In the genomic region with DNA sequence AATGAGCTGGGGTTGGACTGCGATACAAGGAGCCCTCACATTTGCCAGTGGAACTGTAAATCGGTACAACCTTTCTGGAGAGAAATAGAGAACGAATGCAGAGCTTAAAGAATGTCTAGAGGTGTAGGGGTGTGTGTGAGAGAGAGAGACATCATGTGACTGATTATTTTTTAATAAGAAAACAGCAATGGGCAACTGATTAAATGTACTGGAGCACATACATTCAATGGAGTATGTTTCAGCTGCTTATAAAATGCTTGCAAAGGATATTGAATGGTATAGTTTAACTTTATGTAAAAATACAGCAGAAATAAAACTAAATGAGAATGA, we compare ENCODE assay signal across 8 cellular contexts.
DNase-seq lines count a peak whose midpoint lies in the region; ATAC-seq, FAIRE-seq and TF ChIP-seq lines count a peak whose summit lies in the region.

No MANE protein-coding gene starts in this region.

- H3K9me3 Mint-ChIP-seq in nephron = peaks cover 3% of the 10 kb centered on the region

- no peak for TF ChIP-seq CTCF in nephron (IDR thresholded peaks at IDR 0.05; ENCODE audit: unreplicated experiment in 3 of 3)
- no peak for TF ChIP-seq CTCF in D721Med (IDR thresholded peaks at IDR 0.05; ENCODE audit: insufficient read depth, missing control alignments)

- ATAC-seq in GM21529 (IDR thresholded peaks at IDR 0.05; ENCODE audit: unreplicated experiment) = peak; percentile 28

- H3K4me1 ChIP-seq in ES-I3 (ENCODE audit: insufficient read depth, low read length) = no peaks in the 10 kb centered on the region
- H3K4me1 ChIP-seq in effector memory CD4-positive, alpha-beta T cell (ENCODE audit: control insufficient read depth, insufficient read depth, low read length, poor library complexity, severe bottlenecking) = no peaks in the 10 kb centered on the region

- peak overlapping the region; percentile 58 for H3K4me3 ChIP-seq in effector memory CD4-positive, alpha-beta T cell (ENCODE audit: insufficient read depth, low read depth, low read length, poor library complexity, severe bottlenecking)

- FAIRE-seq in D721Med (lab: Jason Lieb, UNC) = no peak

- no peaks in the 10 kb centered on the region for H3K36me3 Mint-ChIP-seq in nephron (ENCODE audit: low read depth)

- TF ChIP-seq RAD21 in Ishikawa (IDR thresholded peaks at IDR 0.05; ENCODE audit: low read depth) = no peak

- H3K9me3 ChIP-seq in ES-I3 (ENCODE audit: control insufficient read depth, insufficient read depth, low read length) = no peaks in the 10 kb centered on the region
- no peaks in the 10 kb centered on the region for H3K9me3 ChIP-seq in effector memory CD4-positive, alpha-beta T cell (ENCODE audit: control insufficient read depth, low read length)

- no peaks in the 10 kb centered on the region for H3K36me3 ChIP-seq in ES-I3 (ENCODE audit: insufficient read depth, low read length)
- no peaks in the 10 kb centered on the region for H3K36me3 ChIP-seq in effector memory CD4-positive, alpha-beta T cell (ENCODE audit: control insufficient read depth, insufficient read depth, low read length)

- peak overlapping the region; percentile 97 to 98 (median 98) for H3K27ac Mint-ChIP-seq in nephron

- H3K27me3 ChIP-seq in effector memory CD4-positive, alpha-beta T cell (replicated peaks; ENCODE audit: control insufficient read depth, insufficient read depth, low read length, poor library complexity, severe bottlenecking) = peaks cover 3% of the 10 kb centered on the region

- peak overlapping the region; percentile 66 for H3K9ac ChIP-seq in ES-I3 (ENCODE audit: low read depth, low read length)

- H3K27me3 Mint-ChIP-seq in nephron (ENCODE audit: low read depth) = no peaks in the 10 kb centered on the region

- DNase-seq in effector memory CD4-positive, alpha-beta T cell = no peak
- no peak for DNase-seq in NCI-H1436 treated with DMSO at 0.1 percent for 48 hours (lab: John Stamatoyannopoulos, UW)
- no peak for DNase-seq in D721Med (ENCODE audit: insufficient read length, low spot score)
- DNase-seq in pons (ENCODE audit: low spot score) = no peak

- peak overlapping the region; percentile 87 to 92 (median 91) for H3K4me3 Mint-ChIP-seq in nephron

- peaks cover 16% of the 10 kb centered on the region for H3K4me1 Mint-ChIP-seq in nephron

- TF ChIP-seq EP300 in Ishikawa (IDR thresholded peaks at IDR 0.05; ENCODE audit: borderline replicate concordance) = no peak

- H3K27ac ChIP-seq in effector memory CD4-positive, alpha-beta T cell (ENCODE audit: insufficient read depth, low read length, poor library complexity, severe bottlenecking) = no peak overlapping the region

TF ChIP-seq in Ishikawa, 13 proteins besides CTCF, POLR2A, EP300 and RAD21:
- TF ChIP-seq USF1 (IDR thresholded peaks at IDR 0.05) (peak; percentile 72), YY1 (IDR thresholded peaks at IDR 0.05; ENCODE audit: low read depth) (no peak), EGR1 (IDR thresholded peaks at IDR 0.05) (no peak), TEAD4 (IDR thresholded peaks at IDR 0.05) (no peak), ZBTB7A (IDR thresholded peaks at IDR 0.05; ENCODE audit: low read depth) (no peak)
